18 cellular contexts compared by ENCODE assay signal in the genomic region with DNA sequence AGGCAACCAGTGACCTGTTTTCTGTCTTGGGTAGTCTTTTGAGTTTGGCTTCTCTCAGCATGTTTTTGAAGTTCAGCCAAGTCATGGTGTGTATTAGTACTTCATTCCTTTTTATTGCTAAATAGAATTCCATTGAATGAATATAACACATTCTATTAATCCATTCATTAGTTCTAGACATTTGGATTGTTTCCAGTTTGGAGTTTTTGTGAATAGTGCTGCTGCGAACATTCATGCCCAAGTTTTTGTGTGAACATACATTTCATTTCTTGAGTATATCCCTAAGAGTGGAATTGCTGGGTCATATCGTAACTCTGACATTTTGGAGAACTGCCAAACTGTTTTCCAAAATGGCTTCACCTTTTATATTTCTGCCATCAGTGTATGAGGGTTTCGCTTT. TPM values are rescaled to one million over a fixed set of nuclear protein-coding genes. Genes with fewer than 3 reads are reported as not detected.
A peak's percentile ranks its signal among the peaks of the same experiment; 100 is the strongest.
DNase-seq lines count a peak whose midpoint lies in the region; ATAC-seq and TF ChIP-seq lines count a peak whose summit lies in the region.
"Had no signal": no experiment of that assay in that cellular context is flagged by ENCODE, and none has a peak within 500 bp of the region (broad histone marks: within the 10 kb centered on the region; RNA-seq: fewer than 3 reads in every experiment).

No MANE protein-coding gene starts in this region.

- H3K4me3 ChIP-seq in BLaER1 (no peak overlapping the region), DOHH2 (ENCODE audit: low read length) (no peak overlapping the region), fibroblast of villous mesenchyme (ENCODE audit: low read depth, low read length) (no peak overlapping the region)
- H3K4me3 ChIP-seq: coronary artery, tibial nerve had no signal

- peaks cover 19% of the 10 kb centered on the region for H4K20me1 ChIP-seq in BLaER1
- H4K20me1 ChIP-seq in DOHH2 (ENCODE audit: control insufficient read depth, insufficient read depth, low read depth, low read length) = no peaks in the 10 kb centered on the region

- no peak overlapping the region for H3K9ac ChIP-seq in BLaER1

- intact Hi-C loops in activated T-helper 1 cell treated with anti-CD3 and anti-CD28 coated beads, Interleukin-12 subunit alpha, Interleukin-12 subunit beta, Interleukin-2, Interleukin-4 antibody, amounts not matched to agents 30 ng/mL and 10 ng/mL and 1 ng/mL, durations not matched to agents 14 hours and 24 hours and 36 hours (cut with micrococcal nuclease) = loop anchor here (10.0 kb wide), 1 partner anchor 1180 kb away; the partner anchor contains the start of gene HNRNPAB

- H3K4me1 ChIP-seq in BLaER1 (peaks cover 33% of the 10 kb centered on the region), DOHH2 (ENCODE audit: control insufficient read depth, low read length) (peaks cover 31% of the 10 kb centered on the region)

- H3K27me3 ChIP-seq in BLaER1 (no peaks in the 10 kb centered on the region), DOHH2 (ENCODE audit: control insufficient read depth, low read length) (no peaks in the 10 kb centered on the region)
- H3K27me3 ChIP-seq: tibial nerve had no signal

- no peak for DNase-seq in activated T-helper 1 cell treated with anti-CD3 and anti-CD28 coated beads, Interleukin-12 subunit alpha, Interleukin-12 subunit beta, Interleukin-2, Interleukin-4 antibody, amounts not matched to agents 30 ng/mL and 10 ng/mL and 1 ng/mL, durations not matched to agents 14 hours and 24 hours and 36 hours (ENCODE audit: low spot score)
- DNase-seq in fibroblast of villous mesenchyme (ENCODE audit: low read depth) = peak; percentile 53
- no peak for DNase-seq in AML-193 (lab: John Stamatoyannopoulos, UW)
- no peak for DNase-seq in HCEC 1CT
- DNase-seq: activated CD8-positive, alpha-beta memory T cell treated with anti-CD3 and anti-CD28 coated beads, Interleukin-2, amount 50 U/mL, for 4 hours; GOT3; KG1; left ventricle myocardium superior; naive B cell; NCI-H1417 treated with DMSO at 0.1 percent for 48 hours; stimulated activated CD4-positive, alpha-beta T cell treated with anti-CD3 and anti-CD28 coated beads, Interleukin-1b, Interleukin-23, amount 100 ng/mL, for 48 hours had no signal

- no peaks in the 10 kb centered on the region for H3F3A ChIP-seq in DOHH2 (ENCODE audit: control insufficient read depth, insufficient read depth)

- peak overlapping the region; percentile 31 for H3K4me3 Mint-ChIP-seq in activated T-helper 1 cell treated with anti-CD3 and anti-CD28 coated beads, Interleukin-12 subunit alpha, Interleukin-12 subunit beta, Interleukin-2, Interleukin-4 antibody, amounts not matched to agents 30 ng/mL and 10 ng/mL and 1 ng/mL, durations not matched to agents 14 hours and 24 hours and 36 hours
- H3K4me3 Mint-ChIP-seq: WTC11 had no signal

- peaks cover 19% of the 10 kb centered on the region for H3K36me3 Mint-ChIP-seq in activated T-helper 1 cell treated with anti-CD3 and anti-CD28 coated beads, Interleukin-12 subunit alpha, Interleukin-12 subunit beta, Interleukin-2, Interleukin-4 antibody, amounts not matched to agents 30 ng/mL and 10 ng/mL and 1 ng/mL, durations not matched to agents 14 hours and 24 hours and 36 hours (ENCODE audit: low read depth)

- H3K36me3 ChIP-seq in BLaER1 (peaks cover 47% of the 10 kb centered on the region), DOHH2 (ENCODE audit: control insufficient read depth, low read length) (peaks cover 39% of the 10 kb centered on the region)

- H3K9me3 Mint-ChIP-seq in activated T-helper 1 cell treated with anti-CD3 and anti-CD28 coated beads, Interleukin-12 subunit alpha, Interleukin-12 subunit beta, Interleukin-2, Interleukin-4 antibody, amounts not matched to agents 30 ng/mL and 10 ng/mL and 1 ng/mL, durations not matched to agents 14 hours and 24 hours and 36 hours = no peaks in the 10 kb centered on the region
- H3K9me3 Mint-ChIP-seq: naive B cell, WTC11 had no signal

- H3K4me1 Mint-ChIP-seq in activated T-helper 1 cell treated with anti-CD3 and anti-CD28 coated beads, Interleukin-12 subunit alpha, Interleukin-12 subunit beta, Interleukin-2, Interleukin-4 antibody, amounts not matched to agents 30 ng/mL and 10 ng/mL and 1 ng/mL, durations not matched to agents 14 hours and 24 hours and 36 hours (ENCODE audit: low read depth) = peaks cover 37% of the 10 kb centered on the region

- H3K27ac ChIP-seq in BLaER1 (no peak overlapping the region), DOHH2 (ENCODE audit: low read depth, low read length) (no peak overlapping the region)
- H3K27ac ChIP-seq: coronary artery, tibial nerve had no signal

- TF ChIP-seq CTCF in DOHH2 (IDR thresholded peaks at IDR 0.05; ENCODE audit: low read depth, low read length, poor library complexity, severe bottlenecking) (no peak), fibroblast of villous mesenchyme (IDR thresholded peaks at IDR 0.05; ENCODE audit: insufficient read depth, low read depth, low read length) (no peak)

- H3K79me2 ChIP-seq in DOHH2 (ENCODE audit: control insufficient read depth, low read length) = peaks cover 87% of the 10 kb centered on the region

- no peak overlapping the region for H3K27ac Mint-ChIP-seq in activated T-helper 1 cell treated with anti-CD3 and anti-CD28 coated beads, Interleukin-12 subunit alpha, Interleukin-12 subunit beta, Interleukin-2, Interleukin-4 antibody, amounts not matched to agents 30 ng/mL and 10 ng/mL and 1 ng/mL, durations not matched to agents 14 hours and 24 hours and 36 hours
- H3K27ac Mint-ChIP-seq: WTC11 had no signal

- H3K9me3 ChIP-seq in BLaER1 = peaks cover 12% of the 10 kb centered on the region
- H3K9me3 ChIP-seq in DOHH2 (ENCODE audit: control insufficient read depth, insufficient read depth, low read length) = no peaks in the 10 kb centered on the region
- H3K9me3 ChIP-seq: tibial nerve had no signal

- no peaks in the 10 kb centered on the region for H3K9me2 ChIP-seq in DOHH2 (replicated peaks; ENCODE audit: control insufficient read depth, low read length)

- H3K4me2 ChIP-seq in BLaER1 = peak overlapping the region; percentile 46
- H3K4me2 ChIP-seq in DOHH2 (ENCODE audit: low read length) = peak overlapping the region; percentile 46

- ATAC-seq in HG03342 (IDR thresholded peaks at IDR 0.05; ENCODE audit: unreplicated experiment) (no peak), GM18502 (IDR thresholded peaks at IDR 0.05; ENCODE audit: poor library complexity, unreplicated experiment) (no peak)
- ATAC-seq: left ventricle myocardium superior, WTC11 had no signal

- no peaks in the 10 kb centered on the region for H3K27me3 Mint-ChIP-seq in activated T-helper 1 cell treated with anti-CD3 and anti-CD28 coated beads, Interleukin-12 subunit alpha, Interleukin-12 subunit beta, Interleukin-2, Interleukin-4 antibody, amounts not matched to agents 30 ng/mL and 10 ng/mL and 1 ng/mL, durations not matched to agents 14 hours and 24 hours and 36 hours (ENCODE audit: insufficient read depth)
- H3K27me3 Mint-ChIP-seq: naive B cell had no signal

RNA-seq across cellular contexts. Expression of gene ZNF346, which starts 2.6 kb away (rescaled TPM):
- total RNA-seq in activated T-helper 1 cell treated with anti-CD3 and anti-CD28 coated beads, Interleukin-12 subunit alpha, Interleukin-12 subunit beta, Interleukin-2, Interleukin-4 antibody, amounts not matched to agents 30 ng/mL and 10 ng/mL and 1 ng/mL, durations not matched to agents 14 hours and 24 hours and 36 hours = 31.6 and 32.9 TPM in 2 replicates
- total RNA-seq in fibroblast of villous mesenchyme = 20.3 and 20.6 TPM in 2 replicates

RNA-seq across cellular contexts. Expression of gene UIMC1, which starts 18.6 kb away (rescaled TPM):
- total RNA-seq in activated T-helper 1 cell treated with anti-CD3 and anti-CD28 coated beads, Interleukin-12 subunit alpha, Interleukin-12 subunit beta, Interleukin-2, Interleukin-4 antibody, amounts not matched to agents 30 ng/mL and 10 ng/mL and 1 ng/mL, durations not matched to agents 14 hours and 24 hours and 36 hours = 57.0 and 70.6 TPM in 2 replicates
- 59.2 and 63.1 TPM in 2 replicates for total RNA-seq in fibroblast of villous mesenchyme
